In the genomic region with DNA sequence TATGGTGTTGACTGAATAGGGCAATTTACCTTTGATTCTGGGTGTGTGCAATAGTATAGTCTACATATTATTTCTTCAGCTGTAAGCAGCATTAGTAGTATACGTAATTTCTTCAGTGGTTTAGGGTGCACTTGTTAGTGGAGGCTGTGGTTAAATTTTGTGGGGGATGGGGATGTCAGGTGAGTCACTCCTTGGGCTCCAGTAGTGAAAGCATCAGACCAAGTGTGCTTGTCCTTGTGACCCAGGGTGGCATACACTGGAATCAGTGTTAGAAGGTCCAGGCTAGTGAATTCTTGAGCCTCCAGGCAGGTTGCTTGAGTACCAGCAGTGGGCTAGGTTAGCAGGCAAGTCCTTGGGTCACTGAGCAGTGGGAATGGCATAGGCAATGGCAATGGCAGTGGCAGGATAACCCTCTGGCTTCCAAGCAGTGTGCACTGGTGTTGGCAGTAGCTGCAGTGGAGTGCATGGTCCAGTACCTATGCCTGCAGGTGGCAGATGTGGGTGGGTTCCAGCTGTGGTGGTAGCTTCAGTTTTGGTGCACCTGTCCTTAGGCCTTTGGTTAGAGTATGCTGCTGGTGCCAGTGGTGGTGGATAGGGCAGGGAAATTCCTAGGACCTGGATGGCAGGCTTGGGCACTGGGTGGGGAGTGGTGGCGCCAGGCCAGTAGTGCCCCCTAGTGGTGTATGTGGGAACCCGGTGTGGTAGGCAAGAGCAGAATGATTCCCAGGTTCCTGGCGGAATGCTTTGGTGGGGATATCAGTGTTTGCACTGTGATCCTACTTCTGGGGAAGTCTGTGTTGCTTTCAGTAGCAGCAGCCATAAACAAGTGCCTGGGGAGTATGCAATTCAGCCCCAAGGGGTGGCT, we compare ENCODE assay signal across 17 cellular contexts.
A peak's percentile ranks its signal among the peaks of the same experiment; 100 is the strongest.
DNase-seq lines count a peak whose midpoint lies in the region; ATAC-seq and TF ChIP-seq lines count a peak whose summit lies in the region.
"Had no signal": no experiment of that assay in that cellular context is flagged by ENCODE, and none has a peak within 500 bp of the region (broad histone marks: within the 10 kb centered on the region; RNA-seq: fewer than 3 reads in every experiment).

No MANE protein-coding gene starts in this region.

- no peaks in the 10 kb centered on the region for H3K79me2 ChIP-seq in HCT116 (ENCODE audit: insufficient read depth, low read length)
- no peaks in the 10 kb centered on the region for H3K79me2 ChIP-seq in OCI-LY3 (ENCODE audit: low read length)

- BruUV-seq in HCT116 (replicated peaks; lab: Mats Ljungman, UMichigan), result no TSS peak

- no peaks in the 10 kb centered on the region for H3K9me2 ChIP-seq in HCT116 (ENCODE audit: insufficient read depth)

- WGBS in heart right ventricle, 2 donors, result 79 to 90% methylated on average over 4 of the region's 4 CpGs

- RAD21 ChIA-PET in HCT116 (lab: Charles Lee; ENCODE audit: low non-redundant PET in 1 of 2, low total read pairs in 2 of 2, uncharacterized antibody in 2 of 2, unreplicated experiment in 2 of 2), result no interaction called here

- peak; percentile 24 for TF ChIP-seq CTCF in GM12864 (IDR thresholded peaks at IDR 0.05; ENCODE audit: low read depth, low read length, missing control alignments)
- peak in 2 of 3 experiments; percentile 8 to 22; a peak in 1 of 6 replicates for TF ChIP-seq CTCF in HCT116 (IDR thresholded peaks at IDR 0.05 in 2 of 3, conservative IDR thresholded peaks at IDR 0.05 in 1 of 3; ENCODE audit: borderline replicate concordance in 1 of 3, insufficient read depth in 1 of 3, low read depth in 2 of 3, low read length in 2 of 3)
- peak; percentile 5; the same call in 1 of the 2 replicates for TF ChIP-seq CTCF in OCI-LY3 (IDR thresholded peaks at IDR 0.05; ENCODE audit: low read depth, low read length)
- TF ChIP-seq CTCF in heart right ventricle (IDR thresholded peaks at IDR 0.05), result no peak

- intact Hi-C loops in HCT116 (cut with micrococcal nuclease) (no loop called here), heart right ventricle (cut with DNase I) (no loop called here)

- H2AFZ ChIP-seq in HCT116 (ENCODE audit: low read depth, low read length, poor library complexity, severe bottlenecking) (no peak overlapping the region), OCI-LY3 (ENCODE audit: low read depth, low read length) (no peak overlapping the region)

- CTCF ChIA-PET in HCT116 (lab: Charles Lee), result no interaction called here

- no peak for DNase-seq in GM12864 (ENCODE audit: low read depth)
- no peak for DNase-seq in HCT116 (ENCODE audit: low read depth, low spot score)
- peak; percentile 14 for DNase-seq in iPS-NIHi11 (ENCODE audit: low spot score)
- no peak for DNase-seq in heart right ventricle
- DNase-seq: activated CD4-positive, alpha-beta T cell treated with anti-CD3 and anti-CD28 coated beads, Interleukin-2, amount 50 U/mL, for 48 hours; AML-193; amniotic stem cell; cortex of kidney; mammary epithelial cell; NCI-H187; stimulated activated CD4-positive, alpha-beta T cell treated with anti-CD3 and anti-CD28 coated beads, Interleukin-4, amount 100 ng/mL, for 1 hour; stimulated activated naive CD8-positive, alpha-beta T cell treated with anti-CD3 and anti-CD28 coated beads, Interleukin-15, Interleukin-2, amounts not matched to agents 100 U/mL and 50 U/mL, for 24 hours; thyroid gland had no signal

- H3K4me3 ChIP-seq in GM12864 (ENCODE audit: low read depth, low read length) (no peak overlapping the region), HCT116 (replicated peaks in 1 of 2; ENCODE audit: low read depth in 1 of 2, low read length in 2 of 2) (no peak overlapping the region), OCI-LY3 (ENCODE audit: low read length) (no peak overlapping the region), heart right ventricle (no peak overlapping the region)
- H3K4me3 ChIP-seq: thyroid gland had no signal

- H3K36me3 ChIP-seq in HCT116 (ENCODE audit: control insufficient read depth in 1 of 2, insufficient read depth in 2 of 2, low read length in 2 of 2), result no peaks in the 10 kb centered on the region
- H3K36me3 ChIP-seq in OCI-LY3 (replicated peaks; ENCODE audit: low read depth, low read length), result no peaks in the 10 kb centered on the region
- H3K36me3 ChIP-seq in heart right ventricle, result no peaks in the 10 kb centered on the region
- H3K36me3 ChIP-seq: thyroid gland had no signal

- no peaks in the 10 kb centered on the region for H3K4me1 ChIP-seq in HCT116 (ENCODE audit: control insufficient read depth in 1 of 2, insufficient read depth in 2 of 2, low read length in 2 of 2)
- no peaks in the 10 kb centered on the region for H3K4me1 ChIP-seq in OCI-LY3 (ENCODE audit: low read length)
- H3K4me1 ChIP-seq in heart right ventricle, result no peaks in the 10 kb centered on the region
- H3K4me1 ChIP-seq: thyroid gland had no signal

- H4K20me1 ChIP-seq in HCT116 (ENCODE audit: insufficient read depth) (no peaks in the 10 kb centered on the region), OCI-LY3 (ENCODE audit: insufficient read depth, low read length) (no peaks in the 10 kb centered on the region)

- no peak for TF ChIP-seq RAD21 in HCT116 (IDR thresholded peaks at IDR 0.05; ENCODE audit: low read depth)

- H3K27ac ChIP-seq in HCT116 (ENCODE audit: low read depth, low read length) (no peak overlapping the region), OCI-LY3 (ENCODE audit: low read length) (no peak overlapping the region), heart right ventricle (no peak overlapping the region)
- H3K27ac ChIP-seq: thyroid gland had no signal

- H3K9me3 ChIP-seq in HCT116 (ENCODE audit: control insufficient read depth in 1 of 2, insufficient read depth in 1 of 2, low read depth in 1 of 2, low read length in 2 of 2) (no peaks in the 10 kb centered on the region), OCI-LY3 (ENCODE audit: insufficient read depth, low read length) (no peaks in the 10 kb centered on the region), heart right ventricle (peaks cover 0 to 21% (median 0%) of the 10 kb centered on the region in 11 donors)
- H3K9me3 ChIP-seq: thyroid gland had no signal

- H3K4me2 ChIP-seq in HCT116 (ENCODE audit: low read length) (no peak overlapping the region), OCI-LY3 (ENCODE audit: low read length) (no peak overlapping the region)

- POLR2A ChIA-PET in HCT116 (lab: Charles Lee), result no interaction called here

- H3K27me3 ChIP-seq in HCT116 (ENCODE audit: insufficient read depth, low read length) (no peaks in the 10 kb centered on the region), OCI-LY3 (ENCODE audit: low read depth, low read length) (no peaks in the 10 kb centered on the region), heart right ventricle (no peaks in the 10 kb centered on the region)
- H3K27me3 ChIP-seq: thyroid gland had no signal

- H3K9ac ChIP-seq in HCT116 (ENCODE audit: low read length), result no peak overlapping the region
- H3K9ac ChIP-seq in OCI-LY3 (ENCODE audit: low read length), result no peak overlapping the region

- TF ChIP-seq POLR2A in HCT116 (IDR thresholded peaks at IDR 0.05; ENCODE audit: borderline replicate concordance, extremely low read depth, insufficient read depth, insufficient read length), result no peak

- ATAC-seq in HCT116 (no peak), HG03159 (IDR thresholded peaks at IDR 0.05; ENCODE audit: unreplicated experiment) (no peak), HG03108 (IDR thresholded peaks at IDR 0.05; ENCODE audit: unreplicated experiment) (no peak), heart right ventricle (no peak), GM18909 (IDR thresholded peaks at IDR 0.05; ENCODE audit: poor library complexity, unreplicated experiment) (no peak)
- ATAC-seq: stimulated activated naive CD8-positive, alpha-beta T cell treated with anti-CD3 and anti-CD28 coated beads, Interleukin-15, Interleukin-2, amounts not matched to agents 100 U/mL and 50 U/mL, for 24 hours had no signal

TF ChIP-seq in HCT116, 20 proteins besides CTCF, POLR2A, EP300 and RAD21 (continues in another document):
- TF ChIP-seq, protein P1, sequence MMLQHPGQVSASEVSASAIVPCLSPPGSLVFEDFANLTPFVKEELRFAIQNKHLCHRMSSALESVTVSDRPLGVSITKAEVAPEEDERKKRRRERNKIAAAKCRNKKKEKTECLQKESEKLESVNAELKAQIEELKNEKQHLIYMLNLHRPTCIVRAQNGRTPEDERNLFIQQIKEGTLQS (IDR thresholded peaks at IDR 0.05), result no peak
- TF ChIP-seq EZH2 (IDR thresholded peaks at IDR 0.05) (no peak), ELF1 (IDR thresholded peaks at IDR 0.05; ENCODE audit: borderline replicate concordance, low read depth) (no peak), SIN3A (IDR thresholded peaks at IDR 0.05; ENCODE audit: low read depth) (no peak), SRF (IDR thresholded peaks at IDR 0.05; ENCODE audit: low read depth) (no peak), FOSL1 (IDR thresholded peaks at IDR 0.05; ENCODE audit: low read depth) (no peak), TCF7L2 (IDR thresholded peaks at IDR 0.05; ENCODE audit: borderline replicate concordance, extremely low read depth, insufficient read depth, insufficient read length) (no peak), EGR1 (IDR thresholded peaks at IDR 0.05; ENCODE audit: low read depth) (no peak), JUND (IDR thresholded peaks at IDR 0.05) (no peak), EZH2phosphoT487 (IDR thresholded peaks at IDR 0.05; ENCODE audit: borderline replicate concordance) (no peak), SP1 (IDR thresholded peaks at IDR 0.05; ENCODE audit: low read depth) (no peak), ZNF274 (IDR thresholded peaks at IDR 0.05; ENCODE audit: low read depth, low read length) (no peak), CEBPB (IDR thresholded peaks at IDR 0.05; ENCODE audit: low read depth) (no peak)
- TF ChIP-seq, protein P2, sequence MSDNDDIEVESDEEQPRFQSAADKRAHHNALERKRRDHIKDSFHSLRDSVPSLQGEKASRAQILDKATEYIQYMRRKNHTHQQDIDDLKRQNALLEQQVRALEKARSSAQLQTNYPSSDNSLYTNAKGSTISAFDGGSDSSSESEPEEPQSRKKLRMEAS (IDR thresholded peaks at IDR 0.05), result no peak
- TF ChIP-seq, protein P3, sequence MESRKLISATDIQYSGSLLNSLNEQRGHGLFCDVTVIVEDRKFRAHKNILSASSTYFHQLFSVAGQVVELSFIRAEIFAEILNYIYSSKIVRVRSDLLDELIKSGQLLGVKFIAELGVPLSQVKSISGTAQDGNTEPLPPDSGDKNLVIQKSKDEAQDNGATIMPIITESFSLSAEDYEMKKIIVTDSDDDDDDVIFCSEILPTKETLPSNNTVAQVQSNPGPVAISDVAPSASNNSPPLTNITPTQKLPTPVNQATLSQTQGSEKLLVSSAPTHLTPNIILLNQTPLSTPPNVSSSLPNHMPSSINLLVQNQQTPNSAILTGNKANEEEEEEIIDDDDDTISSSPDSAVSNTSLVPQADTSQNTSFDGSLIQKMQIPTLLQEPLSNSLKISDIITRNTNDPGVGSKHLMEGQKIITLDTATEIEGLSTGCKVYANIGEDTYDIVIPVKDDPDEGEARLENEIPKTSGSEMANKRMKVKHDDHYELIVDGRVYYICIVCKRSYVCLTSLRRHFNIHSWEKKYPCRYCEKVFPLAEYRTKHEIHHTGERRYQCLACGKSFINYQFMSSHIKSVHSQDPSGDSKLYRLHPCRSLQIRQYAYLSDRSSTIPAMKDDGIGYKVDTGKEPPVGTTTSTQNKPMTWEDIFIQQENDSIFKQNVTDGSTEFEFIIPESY (IDR thresholded peaks at IDR 0.05; ENCODE audit: extremely low read depth, insufficient replicate concordance, low read length), result no peak

Comparison
In these comparisons a context has a peak if more than half of its experiments do, and no peak if none do; other contexts are left out.
1. CTCF ChIP-seq: peak in GM12864 (single experiment), HCT116 (2 of 3) and OCI-LY3 (single experiment); none in heart right ventricle (0 of 9).